ENCODE assay signal across 20 cellular contexts in genomic region chr7:27693794-27694193, GRCh38. TPM values are rescaled to one million over a fixed set of nuclear protein-coding genes. Genes with fewer than 3 reads are reported as not detected.
DNase-seq lines count a peak whose midpoint lies in the region; ATAC-seq and TF ChIP-seq lines count a peak whose summit lies in the region.
"Had no signal": no experiment of that assay in that cellular context is flagged by ENCODE, and none has a peak within 500 bp of the region (broad histone marks: within the 10 kb centered on the region; RNA-seq: fewer than 3 reads in every experiment).

No MANE protein-coding gene starts in this region.

- DNase-seq in Right ventricle myocardium superior (no peak), right atrium auricular region (ENCODE audit: low spot score) (no peak), PC-9 (no peak), globus pallidus (ENCODE audit: low spot score) (peak; percentile 26), NCI-H69 (lab: John Stamatoyannopoulos, UW) (no peak), NCI-H146 treated with DMSO at 0.1 percent for 48 hours (lab: John Stamatoyannopoulos, UW; ENCODE audit: unreplicated experiment) (no peak), thyroid gland (no peak), NCI-H2107 (lab: John Stamatoyannopoulos, UW) (no peak)
- DNase-seq: activated CD4-positive, alpha-beta T cell treated with anti-CD3 and anti-CD28 coated beads for 36 hours; activated CD8-positive, alpha-beta memory T cell treated with anti-CD3 and anti-CD28 coated beads, Interleukin-2, amount 50 U/mL, for 4 hours; activated naive CD4-positive, alpha-beta T cell; cortex of kidney; islet precursor cell; NCI-H1436 treated with DMSO at 0.1 percent for 48 hours; NCI-H345; spleen; stimulated activated naive CD4-positive, alpha-beta T cell; T-helper 2 cell had no signal

- TF ChIP-seq POLR2A in thyroid gland (IDR thresholded peaks at IDR 0.05): no peak

- H3K9me3 ChIP-seq in right atrium auricular region (no peaks in the 10 kb centered on the region), PC-9 (ENCODE audit: insufficient read depth, low read depth) (no peaks in the 10 kb centered on the region), thyroid gland (no peaks in the 10 kb centered on the region)
- H3K9me3 ChIP-seq: spleen, upper lobe of left lung had no signal

- H2AFZ ChIP-seq in PC-9: no peak overlapping the region
- H2AFZ ChIP-seq: parathyroid adenoma had no signal

- no peak for TF ChIP-seq CTCF in right atrium auricular region (IDR thresholded peaks at IDR 0.05)
- TF ChIP-seq CTCF in PC-9 (conservative IDR thresholded peaks at IDR 0.05): no peak
- no peak for TF ChIP-seq CTCF in thyroid gland (IDR thresholded peaks at IDR 0.05)

- peak; percentile 71 for ATAC-seq in Right ventricle myocardium superior (ENCODE audit: poor library complexity)
- ATAC-seq: activated CD4-positive, alpha-beta T cell treated with anti-CD3 and anti-CD28 coated beads for 36 hours had no signal

- peak overlapping the region; percentile 5; the same call in 1 of the 2 replicates for H3K4me2 ChIP-seq in PC-9

- CTCF ChIA-PET in PC-9 (lab: Charles Lee): interaction anchor here (0.6 to 0.7 kb wide), 2 partner anchors 34 to 403 kb away, joined by 4 to 6 read pairs; no protein-coding TSS in a partner anchor

- WGBS in thyroid gland, 2 donors: 83% methylated on average over 3 of the region's 3 CpGs

- intact Hi-C loops in Right ventricle myocardium superior (cut with DNase I) (no loop called here), PC-9 (cut with micrococcal nuclease; ENCODE audit: unreplicated experiment) (no loop called here), thyroid gland (cut with DNase I) (no loop called here)

- no peak overlapping the region for H3K4me3 ChIP-seq in right atrium auricular region
- H3K4me3 ChIP-seq in PC-9: no peak overlapping the region
- H3K4me3 ChIP-seq in thyroid gland (replicated peaks in 1 of 3): no peak overlapping the region
- H3K4me3 ChIP-seq: spleen, upper lobe of left lung had no signal

- H3K27me3 ChIP-seq in right atrium auricular region (no peaks in the 10 kb centered on the region), PC-9 (ENCODE audit: insufficient read depth, low read depth) (no peaks in the 10 kb centered on the region), thyroid gland (no peaks in the 10 kb centered on the region)
- H3K27me3 ChIP-seq: spleen, upper lobe of left lung had no signal

- H3K36me3 ChIP-seq in right atrium auricular region (no peaks in the 10 kb centered on the region), PC-9 (ENCODE audit: low read depth) (no peaks in the 10 kb centered on the region), thyroid gland (no peaks in the 10 kb centered on the region)
- H3K36me3 ChIP-seq: spleen, upper lobe of left lung had no signal

- no peaks in the 10 kb centered on the region for H3K79me2 ChIP-seq in PC-9 (ENCODE audit: low read depth)
- H3K79me2 ChIP-seq: parathyroid adenoma had no signal

- H3K27ac ChIP-seq in right atrium auricular region (no peak overlapping the region), PC-9 (no peak overlapping the region), thyroid gland (no peak overlapping the region)
- H3K27ac ChIP-seq: parathyroid adenoma, upper lobe of left lung had no signal

- POLR2A ChIA-PET in PC-9 (lab: Charles Lee; ENCODE audit: unreplicated experiment): no interaction called here

- no peaks in the 10 kb centered on the region for H3K4me1 ChIP-seq in right atrium auricular region
- peaks cover 22% of the 10 kb centered on the region for H3K4me1 ChIP-seq in PC-9 (replicated peaks; ENCODE audit: insufficient read depth)
- no peaks in the 10 kb centered on the region for H3K4me1 ChIP-seq in thyroid gland
- H3K4me1 ChIP-seq: parathyroid adenoma, upper lobe of left lung had no signal

- H3F3A ChIP-seq in PC-9 (ENCODE audit: insufficient read depth, low read depth): peaks cover 16% of the 10 kb centered on the region

- no TSS peak for BruUV-seq in PC-9 (replicated peaks; lab: Mats Ljungman, UMichigan)

- H4K20me1 ChIP-seq in PC-9 (ENCODE audit: insufficient read depth): no peaks in the 10 kb centered on the region

- no peaks in the 10 kb centered on the region for H3K9me2 ChIP-seq in PC-9 (ENCODE audit: insufficient read depth)

RNA-seq across cellular contexts. Expression of gene HIBADH, which starts 31.1 kb away (rescaled TPM):
- total RNA-seq in Right ventricle myocardium superior (113 TPM), right atrium auricular region (10 to 100 TPM; 42.0 to 95.0 TPM), PC-9 (2021) (72.4 and 73.9 TPM in 2 replicates), thyroid gland (10 to 100 TPM; 73.7 to 99.9 (median 84.4) TPM)

RNA-seq across cellular contexts. Expression of gene TAX1BP1, which starts 46.2 kb away (rescaled TPM):
- total RNA-seq in Right ventricle myocardium superior (158 TPM), right atrium auricular region (100 to 1,000 TPM in 1 of 2 donors, 10 to 100 TPM in 1; 90.0 to 124 TPM), PC-9 (2021) (143 and 174 TPM in 2 replicates), thyroid gland (100 to 1,000 TPM in 3 of 4 donors, 10 to 100 TPM in 1; 97.7 to 143 (median 120) TPM)
